Comparison of ENCODE assay signal across 27 cellular contexts in genomic region chr3:185157347-185157746, GRCh38. TPM values are rescaled to one million over a fixed set of nuclear protein-coding genes. Genes with fewer than 3 reads are reported as not detected.
"Had no signal": no experiment of that assay in that cellular context is flagged by ENCODE, and none has a peak within 500 bp of the region (broad histone marks: within the 10 kb centered on the region; RNA-seq: fewer than 3 reads in every experiment).

No MANE protein-coding gene starts in this region.

- H3K27ac ChIP-seq: Peyer's patch, SJSA1, SK-N-MC had no signal

- ATAC-seq: PC-3 had no signal

- H3K36me3 ChIP-seq: Peyer's patch, SJSA1 had no signal

- H3K9me3 ChIP-seq: Peyer's patch had no signal

- H3K4me3 ChIP-seq: Peyer's patch, SJSA1, SK-N-MC had no signal

- H3K27me3 ChIP-seq: Peyer's patch had no signal

- DNase-seq: KBM-7; MV-4-11; NCI-H1048; NCI-H1105; NCI-H1417; NCI-H1436 treated with DMSO at 0.1 percent for 48 hours; NCI-H187; NCI-H2029; NCI-H2081 treated with DMSO at 0.1 percent for 48 hours; NCI-H2171; NCI-H226; NCI-H446; NCI-H510A; NCI-H524 treated with DMSO at 0.1 percent for 48 hours; NCI-H69; NCI-H774; NK-92 treated with Interleukin-12 subunit alpha and Interleukin-12 subunit beta, amount 100 ng/mL, for 24 hours; PC-3; Peyer's patch; Right ventricle myocardium superior; RPMI8226; SIG-M5 had no signal

RNA-seq across cellular contexts. Expression of gene C3orf70, which starts 4.5 kb away (rescaled TPM):
- total RNA-seq: HT-29, MCF 10A, OCI-LY7, PC-3 had no signal
